ENCODE assay signal across 26 cellular contexts in the genomic region with DNA sequence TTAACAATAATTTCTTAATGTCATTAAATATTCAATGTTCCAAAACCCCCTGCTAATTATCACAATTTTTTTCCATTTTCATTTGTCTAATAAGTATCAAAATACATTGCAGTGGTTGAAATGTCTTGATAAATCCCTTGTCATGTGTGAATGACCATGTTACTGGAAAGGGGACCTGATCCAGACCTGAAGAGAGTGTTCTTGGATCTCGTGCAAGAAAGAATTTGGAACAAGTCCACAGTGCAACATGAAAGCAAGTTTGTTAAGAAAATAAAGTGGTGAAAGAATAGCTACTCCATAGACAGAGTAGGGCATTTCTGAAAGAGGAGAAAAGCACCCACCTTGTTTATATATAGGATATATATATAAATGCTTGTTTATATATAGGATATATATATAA. TPM values are rescaled to one million over a fixed set of nuclear protein-coding genes. Genes with fewer than 3 reads are reported as not detected.
"Had no signal": no experiment of that assay in that cellular context is flagged by ENCODE, and none has a peak within 500 bp of the region (broad histone marks: within the 10 kb centered on the region; RNA-seq: fewer than 3 reads in every experiment).

No MANE protein-coding gene starts in this region.

- DNase-seq: stimulated activated CD4-positive, alpha-beta T cell treated with anti-CD3 and anti-CD28 coated beads, Interleukin-2, amount 100 ng/mL, for 48 hours; stimulated activated CD4-positive, alpha-beta T cell treated with anti-CD3 and anti-CD28 coated beads, Interleukin-4, amount 100 ng/mL, for 1 hour; stimulated activated CD4-positive, alpha-beta T cell treated with anti-CD3 and anti-CD28 coated beads, Interleukin-4, amount 100 ng/mL, for 24 hours; stimulated activated CD4-positive, alpha-beta T cell treated with anti-CD3 and anti-CD28 coated beads, Interleukin-4, amount 100 ng/mL, for 4 hours; stimulated activated CD8-positive, alpha-beta memory T cell treated with anti-CD3 and anti-CD28 coated beads, Interleukin-4, amount 100 ng/mL, for 48 hours; stimulated activated naive B cell treated with anti-CD40 and anti-IgM and Interleukin-4, amounts not matched to agents 10 μg/mL and 1 μg/mL and 100 μg/mL, for 72 hours; stimulated activated naive CD4-positive, alpha-beta T cell; stimulated activated naive CD4-positive, alpha-beta T cell treated with Interleukin-2 at 50 U/mL for 16 hours; stimulated activated naive CD8-positive, alpha-beta T cell treated with anti-CD3 and anti-CD28 coated beads, Interleukin-15, amount 100 ng/mL, for 72 hours; stimulated activated naive CD8-positive, alpha-beta T cell treated with anti-CD3 and anti-CD28 coated beads, Interleukin-15, Interleukin-2, amounts not matched to agents 100 U/mL and 50 U/mL, for 24 hours; stomach; substantia nigra; testis; tibial artery; transverse colon; upper lobe of left lung; upper lobe of right lung; uterus had no signal

- H3K36me3 ChIP-seq: stomach, suprapubic skin, thoracic aorta, tibial artery, tibial nerve, transverse colon, upper lobe of left lung, upper lobe of right lung, uterus, vagina had no signal

- H3K27ac Mint-ChIP-seq: stimulated activated effector memory CD8-positive, alpha-beta T cell treated with anti-CD3 and anti-CD28 coated beads, Interleukin-12 subunit alpha, Interleukin-12 subunit beta, amount 100 ng/mL, for 72 hours; stimulated activated memory B cell treated with anti-CD40 and anti-IgM and Interleukin-4, amounts not matched to agents 10 μg/mL and 1 μg/mL and 100 μg/mL, for 72 hours; stimulated activated naive B cell treated with anti-CD40 and anti-IgM and Interleukin-4, amounts not matched to agents 10 μg/mL and 1 μg/mL and 100 μg/mL, for 72 hours; stimulated activated naive CD8-positive, alpha-beta T cell treated with anti-CD3 and anti-CD28 coated beads, Interleukin-15, amount 100 ng/mL, for 72 hours; stimulated activated naive CD8-positive, alpha-beta T cell treated with anti-CD3 and anti-CD28 coated beads, Interleukin-15, Interleukin-2, amounts not matched to agents 100 ng/mL and 50 ng/mL, for 24 hours; type B pancreatic cell had no signal

- H3K4me3 ChIP-seq: stomach, suprapubic skin, testis, thoracic aorta, tibial artery, tibial nerve, transverse colon, upper lobe of left lung, upper lobe of right lung, uterus, vagina had no signal

- H3K9me3 ChIP-seq: stomach, suprapubic skin, testis, transverse colon, upper lobe of left lung, upper lobe of right lung, uterus, vagina had no signal

- ATAC-seq: stimulated activated effector memory CD8-positive, alpha-beta T cell treated with anti-CD3 and anti-CD28 coated beads, Interleukin-12 subunit alpha, Interleukin-12 subunit beta, amount 100 ng/mL, for 72 hours; stimulated activated memory B cell treated with anti-CD40 and anti-IgM and Interleukin-4, amounts not matched to agents 10 μg/mL and 1 μg/mL and 100 μg/mL, for 72 hours; stimulated activated naive B cell treated with anti-CD40 and anti-IgM and Interleukin-4, amounts not matched to agents 10 μg/mL and 1 μg/mL and 100 μg/mL, for 72 hours; stimulated activated naive CD8-positive, alpha-beta T cell treated with anti-CD3 and anti-CD28 coated beads, Interleukin-15, amount 100 ng/mL, for 72 hours; stimulated activated naive CD8-positive, alpha-beta T cell treated with anti-CD3 and anti-CD28 coated beads, Interleukin-15, Interleukin-2, amounts not matched to agents 100 U/mL and 50 U/mL, for 24 hours; upper lobe of right lung had no signal

- H3K4me1 ChIP-seq: stomach, suprapubic skin, testis, tibial artery, tibial nerve, upper lobe of left lung, uterus, vagina had no signal

- H3K27me3 ChIP-seq: testis, upper lobe of left lung, vagina had no signal

- H3K4me3 Mint-ChIP-seq: stimulated activated effector memory CD8-positive, alpha-beta T cell treated with anti-CD3 and anti-CD28 coated beads, Interleukin-12 subunit alpha, Interleukin-12 subunit beta, amount 100 ng/mL, for 72 hours; stimulated activated memory B cell treated with anti-CD40 and anti-IgM and Interleukin-4, amounts not matched to agents 10 μg/mL and 1 μg/mL and 100 μg/mL, for 72 hours; stimulated activated naive B cell treated with anti-CD40 and anti-IgM and Interleukin-4, amounts not matched to agents 10 μg/mL and 1 μg/mL and 100 μg/mL, for 72 hours; stimulated activated naive CD8-positive, alpha-beta T cell treated with anti-CD3 and anti-CD28 coated beads, Interleukin-15, amount 100 ng/mL, for 72 hours; stimulated activated naive CD8-positive, alpha-beta T cell treated with anti-CD3 and anti-CD28 coated beads, Interleukin-15, Interleukin-2, amounts not matched to agents 100 ng/mL and 50 ng/mL, for 24 hours; type B pancreatic cell had no signal

- H3K4me1 Mint-ChIP-seq: stimulated activated effector memory CD8-positive, alpha-beta T cell treated with anti-CD3 and anti-CD28 coated beads, Interleukin-12 subunit alpha, Interleukin-12 subunit beta, amount 100 ng/mL, for 72 hours; stimulated activated memory B cell treated with anti-CD40 and anti-IgM and Interleukin-4, amounts not matched to agents 10 μg/mL and 1 μg/mL and 100 μg/mL, for 72 hours; stimulated activated naive B cell treated with anti-CD40 and anti-IgM and Interleukin-4, amounts not matched to agents 10 μg/mL and 1 μg/mL and 100 μg/mL, for 72 hours; stimulated activated naive CD8-positive, alpha-beta T cell treated with anti-CD3 and anti-CD28 coated beads, Interleukin-15, amount 100 ng/mL, for 72 hours had no signal

- H3K27ac ChIP-seq: stomach, suprapubic skin, testis, thoracic aorta, tibial artery, tibial nerve, upper lobe of left lung, upper lobe of right lung, uterus, vagina had no signal

- H3K36me3 Mint-ChIP-seq: stimulated activated effector memory CD8-positive, alpha-beta T cell treated with anti-CD3 and anti-CD28 coated beads, Interleukin-12 subunit alpha, Interleukin-12 subunit beta, amount 100 ng/mL, for 72 hours; stimulated activated memory B cell treated with anti-CD40 and anti-IgM and Interleukin-4, amounts not matched to agents 10 μg/mL and 1 μg/mL and 100 μg/mL, for 72 hours; stimulated activated naive B cell treated with anti-CD40 and anti-IgM and Interleukin-4, amounts not matched to agents 10 μg/mL and 1 μg/mL and 100 μg/mL, for 72 hours; type B pancreatic cell had no signal

- H3K9me3 Mint-ChIP-seq: stimulated activated effector memory CD8-positive, alpha-beta T cell treated with anti-CD3 and anti-CD28 coated beads, Interleukin-12 subunit alpha, Interleukin-12 subunit beta, amount 100 ng/mL, for 72 hours; stimulated activated naive CD8-positive, alpha-beta T cell treated with anti-CD3 and anti-CD28 coated beads, Interleukin-15, Interleukin-2, amounts not matched to agents 100 ng/mL and 50 ng/mL, for 24 hours; type B pancreatic cell had no signal

RNA-seq across cellular contexts. Expression of a gene that starts 55.7 kb away (rescaled TPM):
- total RNA-seq: vagina had no signal
